In the genomic region with DNA sequence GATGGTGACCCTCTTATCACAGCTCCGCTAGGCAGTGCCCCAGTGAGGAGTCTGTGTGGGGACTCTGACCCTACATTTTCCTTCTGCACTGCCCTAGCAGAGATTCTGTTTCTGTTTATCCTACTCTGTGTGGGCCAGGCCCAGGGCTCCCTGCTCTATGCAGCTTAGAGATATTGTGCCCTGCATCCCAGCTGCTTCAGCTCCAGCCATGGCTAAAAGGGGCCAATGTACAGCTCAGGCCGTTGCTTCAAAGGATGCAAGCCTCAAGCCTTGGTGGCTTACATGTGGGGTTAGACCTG, we compare ENCODE assay signal across 24 cellular contexts.
"Had no signal": no experiment of that assay in that cellular context is flagged by ENCODE, and none has a peak within 500 bp of the region (broad histone marks: within the 10 kb centered on the region; RNA-seq: fewer than 3 reads in every experiment).

No MANE protein-coding gene starts in this region.

- ATAC-seq: heart left ventricle; left lung; lower lobe of right lung; naive thymus-derived CD4-positive, alpha-beta T cell; natural killer cell treated with Interleukin-12 subunit alpha and Interleukin-12 subunit beta and Interleukin-15 and Interleukin-18, amount 100 ng/mL, for 72 hours; right cardiac atrium; sciatic nerve; stimulated activated naive B cell treated with anti-CD40 and anti-IgM and Interleukin-4, amounts not matched to agents 10 μg/mL and 1 μg/mL and 100 μg/mL, for 72 hours had no signal

- H3K27ac Mint-ChIP-seq: immature natural killer cell; naive thymus-derived CD4-positive, alpha-beta T cell; natural killer cell treated with Interleukin-12 subunit alpha and Interleukin-12 subunit beta and Interleukin-15 and Interleukin-18, amount 100 ng/mL, for 72 hours; stimulated activated naive B cell treated with anti-CD40 and anti-IgM and Interleukin-4, amounts not matched to agents 10 μg/mL and 1 μg/mL and 100 μg/mL, for 72 hours; stimulated activated naive CD8-positive, alpha-beta T cell treated with anti-CD3 and anti-CD28 coated beads, Interleukin-15, Interleukin-2, amounts not matched to agents 100 ng/mL and 50 ng/mL, for 24 hours had no signal

- H3K9me3 ChIP-seq: left lung, lower lobe of right lung, tibial nerve, uterus had no signal

- H3K4me1 ChIP-seq: heart left ventricle, left lung, lower lobe of right lung, parathyroid adenoma, spleen, tibial nerve, uterus had no signal

- DNase-seq: heart left ventricle; hypothalamus; immature natural killer cell; kidney; left lung; lower lobe of right lung; mammary epithelial cell; mesenchymal stem cell; naive thymus-derived CD4-positive, alpha-beta T cell; nucleus accumbens; spleen; stimulated activated CD4-positive, alpha-beta T cell treated with anti-CD3 and anti-CD28 coated beads, Interleukin-4, amount 100 ng/mL, for 24 hours; stimulated activated naive B cell treated with anti-CD40 and anti-IgM and Interleukin-4, amounts not matched to agents 10 μg/mL and 1 μg/mL and 100 μg/mL, for 72 hours; substantia nigra; uterus had no signal

- H3K9me3 Mint-ChIP-seq: neural crest cell, type B pancreatic cell had no signal

- H3K4me3 ChIP-seq: heart left ventricle, left lung, lower lobe of right lung, skin epidermis, spleen, tibial nerve, uterus had no signal

- H3K27me3 Mint-ChIP-seq: naive thymus-derived CD4-positive, alpha-beta T cell; natural killer cell treated with Interleukin-12 subunit alpha and Interleukin-12 subunit beta and Interleukin-15 and Interleukin-18, amount 100 ng/mL, for 72 hours; stimulated activated naive B cell treated with anti-CD40 and anti-IgM and Interleukin-4, amounts not matched to agents 10 μg/mL and 1 μg/mL and 100 μg/mL, for 72 hours; stimulated activated naive CD8-positive, alpha-beta T cell treated with anti-CD3 and anti-CD28 coated beads, Interleukin-15, Interleukin-2, amounts not matched to agents 100 ng/mL and 50 ng/mL, for 24 hours; type B pancreatic cell had no signal

- H3K36me3 Mint-ChIP-seq: naive thymus-derived CD4-positive, alpha-beta T cell; stimulated activated naive B cell treated with anti-CD40 and anti-IgM and Interleukin-4, amounts not matched to agents 10 μg/mL and 1 μg/mL and 100 μg/mL, for 72 hours; type B pancreatic cell had no signal

- H3K36me3 ChIP-seq: heart left ventricle, left lung, lower lobe of right lung, spleen, tibial nerve, uterus had no signal

- H3K4me3 Mint-ChIP-seq: immature natural killer cell; naive thymus-derived CD4-positive, alpha-beta T cell; natural killer cell treated with Interleukin-12 subunit alpha and Interleukin-12 subunit beta and Interleukin-15 and Interleukin-18, amount 100 ng/mL, for 72 hours; neural crest cell; stimulated activated naive B cell treated with anti-CD40 and anti-IgM and Interleukin-4, amounts not matched to agents 10 μg/mL and 1 μg/mL and 100 μg/mL, for 72 hours; stimulated activated naive CD8-positive, alpha-beta T cell treated with anti-CD3 and anti-CD28 coated beads, Interleukin-15, Interleukin-2, amounts not matched to agents 100 ng/mL and 50 ng/mL, for 24 hours; type B pancreatic cell had no signal

- H3K27ac ChIP-seq: heart left ventricle, left lung, lower lobe of right lung, parathyroid adenoma, skin epidermis, spleen, tibial nerve, uterus had no signal

- H3K4me1 Mint-ChIP-seq: immature natural killer cell; naive thymus-derived CD4-positive, alpha-beta T cell; neural crest cell; stimulated activated naive B cell treated with anti-CD40 and anti-IgM and Interleukin-4, amounts not matched to agents 10 μg/mL and 1 μg/mL and 100 μg/mL, for 72 hours had no signal

- H3K27me3 ChIP-seq: heart left ventricle, left lung, spleen, tibial nerve, uterus had no signal
